ENCODE assay signal across 1 cellular context in the genomic region with DNA sequence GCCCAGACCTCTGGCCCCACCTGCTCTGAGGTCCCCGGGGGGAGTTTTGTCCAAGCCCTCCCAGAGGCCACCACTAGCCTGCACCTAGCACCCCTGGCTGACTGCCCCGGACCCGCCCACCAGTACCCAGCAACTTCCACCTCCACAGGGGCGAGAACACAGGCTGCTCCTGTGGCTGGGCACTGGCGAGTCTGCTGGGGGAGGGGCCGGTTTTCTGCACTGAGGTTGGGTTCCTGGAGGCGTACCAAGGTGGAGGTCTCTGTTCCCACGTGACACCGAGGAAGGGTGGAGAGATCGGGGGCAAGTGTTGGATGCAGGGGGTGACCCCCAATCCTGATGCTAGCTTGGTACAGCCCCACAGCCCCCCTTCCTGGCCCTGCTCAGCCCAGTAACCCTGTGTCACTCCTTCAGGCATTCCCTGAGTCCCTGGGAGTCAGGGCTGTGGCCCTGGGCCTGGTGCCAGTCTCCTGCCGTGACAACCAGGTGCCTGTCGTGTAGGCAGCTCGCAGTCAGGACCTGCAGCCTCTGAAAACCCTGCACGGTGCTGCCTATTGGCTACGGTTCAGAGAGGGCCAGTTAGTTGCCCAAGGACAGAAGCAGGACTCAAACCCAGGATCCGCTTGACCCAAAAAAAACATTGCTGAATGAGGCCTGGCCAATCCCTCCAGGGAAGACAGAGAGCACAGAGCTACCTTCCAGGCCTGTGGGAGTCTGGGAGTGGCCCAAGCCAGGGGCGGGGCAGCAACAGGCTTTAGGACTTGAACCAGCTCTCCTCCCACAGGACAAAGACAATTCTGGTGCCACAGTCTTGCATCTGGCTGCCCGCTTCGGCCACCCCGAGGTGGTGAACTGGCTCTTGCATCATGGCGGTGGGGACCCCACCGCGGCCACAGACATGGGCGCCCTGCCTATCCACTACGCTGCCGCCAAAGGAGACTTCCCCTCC.
TF ChIP-seq lines count a peak whose summit lies in the region.

No MANE protein-coding gene starts in this region.

TF ChIP-seq in HEK293, 187 proteins besides CTCF, POLR2A, EP300 and RAD21 (continued from another document):
- TF ChIP-seq, protein P1, sequence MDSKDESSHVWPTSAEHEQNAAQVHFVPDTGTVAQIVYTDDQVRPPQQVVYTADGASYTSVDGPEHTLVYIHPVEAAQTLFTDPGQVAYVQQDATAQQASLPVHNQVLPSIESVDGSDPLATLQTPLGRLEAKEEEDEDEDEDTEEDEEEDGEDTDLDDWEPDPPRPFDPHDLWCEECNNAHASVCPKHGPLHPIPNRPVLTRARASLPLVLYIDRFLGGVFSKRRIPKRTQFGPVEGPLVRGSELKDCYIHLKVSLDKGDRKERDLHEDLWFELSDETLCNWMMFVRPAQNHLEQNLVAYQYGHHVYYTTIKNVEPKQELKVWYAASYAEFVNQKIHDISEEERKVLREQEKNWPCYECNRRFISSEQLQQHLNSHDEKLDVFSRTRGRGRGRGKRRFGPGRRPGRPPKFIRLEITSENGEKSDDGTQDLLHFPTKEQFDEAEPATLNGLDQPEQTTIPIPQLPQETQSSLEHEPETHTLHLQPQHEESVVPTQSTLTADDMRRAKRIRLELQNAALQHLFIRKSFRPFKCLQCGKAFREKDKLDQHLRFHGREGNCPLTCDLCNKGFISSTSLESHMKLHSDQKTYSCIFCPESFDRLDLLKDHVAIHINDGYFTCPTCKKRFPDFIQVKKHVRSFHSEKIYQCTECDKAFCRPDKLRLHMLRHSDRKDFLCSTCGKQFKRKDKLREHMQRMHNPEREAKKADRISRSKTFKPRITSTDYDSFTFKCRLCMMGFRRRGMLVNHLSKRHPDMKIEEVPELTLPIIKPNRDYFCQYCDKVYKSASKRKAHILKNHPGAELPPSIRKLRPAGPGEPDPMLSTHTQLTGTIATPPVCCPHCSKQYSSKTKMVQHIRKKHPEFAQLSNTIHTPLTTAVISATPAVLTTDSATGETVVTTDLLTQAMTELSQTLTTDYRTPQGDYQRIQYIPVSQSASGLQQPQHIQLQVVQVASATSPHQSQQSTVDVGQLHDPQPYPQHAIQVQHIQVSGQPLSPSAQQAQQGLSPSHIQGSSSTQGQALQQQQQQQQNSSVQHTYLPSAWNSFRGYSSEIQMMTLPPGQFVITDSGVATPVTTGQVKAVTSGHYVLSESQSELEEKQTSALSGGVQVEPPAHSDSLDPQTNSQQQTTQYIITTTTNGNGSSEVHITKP (tag by site-specific recombination; IDR thresholded peaks at IDR 0.05) = peak; percentile 100
- TF ChIP-seq KLF1 (tag by site-specific recombination; IDR thresholded peaks at IDR 0.05) = peak; percentile 24
- TF ChIP-seq, protein P2, sequence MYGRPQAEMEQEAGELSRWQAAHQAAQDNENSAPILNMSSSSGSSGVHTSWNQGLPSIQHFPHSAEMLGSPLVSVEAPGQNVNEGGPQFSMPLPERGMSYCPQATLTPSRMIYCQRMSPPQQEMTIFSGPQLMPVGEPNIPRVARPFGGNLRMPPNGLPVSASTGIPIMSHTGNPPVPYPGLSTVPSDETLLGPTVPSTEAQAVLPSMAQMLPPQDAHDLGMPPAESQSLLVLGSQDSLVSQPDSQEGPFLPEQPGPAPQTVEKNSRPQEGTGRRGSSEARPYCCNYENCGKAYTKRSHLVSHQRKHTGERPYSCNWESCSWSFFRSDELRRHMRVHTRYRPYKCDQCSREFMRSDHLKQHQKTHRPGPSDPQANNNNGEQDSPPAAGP (tag by site-specific recombination; IDR thresholded peaks at IDR 0.05) = peak; percentile 91
- no peak for TF ChIP-seq ZNF561 (tag by site-specific recombination; IDR thresholded peaks at IDR 0.05; ENCODE audit: borderline replicate concordance)
- TF ChIP-seq ZNF664 (tag by site-specific recombination; IDR thresholded peaks at IDR 0.05) = no peak
- no peak for TF ChIP-seq ZNF571 (tag by site-specific recombination; IDR thresholded peaks at IDR 0.05)
- TF ChIP-seq, protein P3, sequence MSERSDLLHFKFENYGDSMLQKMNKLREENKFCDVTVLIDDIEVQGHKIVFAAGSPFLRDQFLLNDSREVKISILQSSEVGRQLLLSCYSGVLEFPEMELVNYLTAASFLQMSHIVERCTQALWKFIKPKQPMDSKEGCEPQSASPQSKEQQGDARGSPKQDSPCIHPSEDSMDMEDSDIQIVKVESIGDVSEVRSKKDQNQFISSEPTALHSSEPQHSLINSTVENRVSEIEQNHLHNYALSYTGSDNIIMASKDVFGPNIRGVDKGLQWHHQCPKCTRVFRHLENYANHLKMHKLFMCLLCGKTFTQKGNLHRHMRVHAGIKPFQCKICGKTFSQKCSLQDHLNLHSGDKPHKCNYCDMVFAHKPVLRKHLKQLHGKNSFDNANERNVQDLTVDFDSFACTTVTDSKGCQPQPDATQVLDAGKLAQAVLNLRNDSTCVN (tag by site-specific recombination; optimal IDR thresholded peaks at IDR 0.05) = no peak
- no peak for TF ChIP-seq ZNF23 (tag by site-specific recombination; IDR thresholded peaks at IDR 0.05; ENCODE audit: borderline replicate concordance)
- peak; percentile 58; the same call in 1 of the 2 replicates for TF ChIP-seq EGR2 (tag by site-specific recombination; IDR thresholded peaks at IDR 0.05; ENCODE audit: low read depth)
- TF ChIP-seq SALL2 (tag by site-specific recombination; IDR thresholded peaks at IDR 0.05; ENCODE audit: borderline replicate concordance) = no peak
- peak; percentile 60; the same call in 1 of the 2 replicates for TF ChIP-seq ZBTB8A (tag by site-specific recombination; IDR thresholded peaks at IDR 0.05)
- no peak for TF ChIP-seq ZBTB7A (tag by site-specific recombination; IDR thresholded peaks at IDR 0.05; ENCODE audit: low read depth)
- peak; percentile 70 for TF ChIP-seq ZBTB17 (tag by site-specific recombination; IDR thresholded peaks at IDR 0.05)
- no peak for TF ChIP-seq ZNF423 (tag by site-specific recombination; IDR thresholded peaks at IDR 0.05)
- TF ChIP-seq ZNF202 (tag by site-specific recombination; IDR thresholded peaks at IDR 0.05; ENCODE audit: borderline replicate concordance) = no peak
- peak; percentile 78 for TF ChIP-seq SCRT2 (tag by site-specific recombination; IDR thresholded peaks at IDR 0.05)
- TF ChIP-seq ZNF354C (tag by site-specific recombination; IDR thresholded peaks at IDR 0.05; ENCODE audit: borderline replicate concordance, low read depth) = no peak
- peak; percentile 85 for TF ChIP-seq ZFHX2 (tag by site-specific recombination; conservative IDR thresholded peaks at IDR 0.05)
- TF ChIP-seq ZNF792 (tag by site-specific recombination; IDR thresholded peaks at IDR 0.05) = no peak
- peak; percentile 92 for TF ChIP-seq ZBTB48 (tag by site-specific recombination; IDR thresholded peaks at IDR 0.05)
- 0 out of 2 replicates have a peak, but pooled peaks have one; percentile 31 for TF ChIP-seq ZFP69B (tag by site-specific recombination; IDR thresholded peaks at IDR 0.05)
- no peak for TF ChIP-seq FEZF1 (tag by site-specific recombination; IDR thresholded peaks at IDR 0.05)
- no peak for TF ChIP-seq ZNF521 (tag by site-specific recombination; IDR thresholded peaks at IDR 0.05)
- TF ChIP-seq ZNF37A (tag by site-specific recombination; IDR thresholded peaks at IDR 0.05) = no peak
- no peak for TF ChIP-seq IKZF3 (tag by site-specific recombination; IDR thresholded peaks at IDR 0.05)
- TF ChIP-seq, protein P4, sequence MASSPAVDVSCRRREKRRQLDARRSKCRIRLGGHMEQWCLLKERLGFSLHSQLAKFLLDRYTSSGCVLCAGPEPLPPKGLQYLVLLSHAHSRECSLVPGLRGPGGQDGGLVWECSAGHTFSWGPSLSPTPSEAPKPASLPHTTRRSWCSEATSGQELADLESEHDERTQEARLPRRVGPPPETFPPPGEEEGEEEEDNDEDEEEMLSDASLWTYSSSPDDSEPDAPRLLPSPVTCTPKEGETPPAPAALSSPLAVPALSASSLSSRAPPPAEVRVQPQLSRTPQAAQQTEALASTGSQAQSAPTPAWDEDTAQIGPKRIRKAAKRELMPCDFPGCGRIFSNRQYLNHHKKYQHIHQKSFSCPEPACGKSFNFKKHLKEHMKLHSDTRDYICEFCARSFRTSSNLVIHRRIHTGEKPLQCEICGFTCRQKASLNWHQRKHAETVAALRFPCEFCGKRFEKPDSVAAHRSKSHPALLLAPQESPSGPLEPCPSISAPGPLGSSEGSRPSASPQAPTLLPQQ (tag by site-specific recombination; IDR thresholded peaks at IDR 0.05) = no peak
- no peak for TF ChIP-seq ZNF248 (tag by site-specific recombination; IDR thresholded peaks at IDR 0.05)
- TF ChIP-seq GLIS2 (tag by site-specific recombination; IDR thresholded peaks at IDR 0.05) = peak; percentile 70
- TF ChIP-seq ZIC2 (tag by site-specific recombination; IDR thresholded peaks at IDR 0.05) = peak; percentile 77
- no peak for TF ChIP-seq RBAK (tag by site-specific recombination; IDR thresholded peaks at IDR 0.05)
- no peak for TF ChIP-seq ZNF311 (tag by site-specific recombination; IDR thresholded peaks at IDR 0.05; ENCODE audit: borderline replicate concordance)
- peak; percentile 53 for TF ChIP-seq ZNF335 (tag by site-specific recombination; conservative IDR thresholded peaks at IDR 0.05)
- peak; percentile 83 for TF ChIP-seq GLIS1 (tag by site-specific recombination; IDR thresholded peaks at IDR 0.05)
- no peak for TF ChIP-seq ZNF239 (tag by site-specific recombination; IDR thresholded peaks at IDR 0.05)
- TF ChIP-seq, protein P5, sequence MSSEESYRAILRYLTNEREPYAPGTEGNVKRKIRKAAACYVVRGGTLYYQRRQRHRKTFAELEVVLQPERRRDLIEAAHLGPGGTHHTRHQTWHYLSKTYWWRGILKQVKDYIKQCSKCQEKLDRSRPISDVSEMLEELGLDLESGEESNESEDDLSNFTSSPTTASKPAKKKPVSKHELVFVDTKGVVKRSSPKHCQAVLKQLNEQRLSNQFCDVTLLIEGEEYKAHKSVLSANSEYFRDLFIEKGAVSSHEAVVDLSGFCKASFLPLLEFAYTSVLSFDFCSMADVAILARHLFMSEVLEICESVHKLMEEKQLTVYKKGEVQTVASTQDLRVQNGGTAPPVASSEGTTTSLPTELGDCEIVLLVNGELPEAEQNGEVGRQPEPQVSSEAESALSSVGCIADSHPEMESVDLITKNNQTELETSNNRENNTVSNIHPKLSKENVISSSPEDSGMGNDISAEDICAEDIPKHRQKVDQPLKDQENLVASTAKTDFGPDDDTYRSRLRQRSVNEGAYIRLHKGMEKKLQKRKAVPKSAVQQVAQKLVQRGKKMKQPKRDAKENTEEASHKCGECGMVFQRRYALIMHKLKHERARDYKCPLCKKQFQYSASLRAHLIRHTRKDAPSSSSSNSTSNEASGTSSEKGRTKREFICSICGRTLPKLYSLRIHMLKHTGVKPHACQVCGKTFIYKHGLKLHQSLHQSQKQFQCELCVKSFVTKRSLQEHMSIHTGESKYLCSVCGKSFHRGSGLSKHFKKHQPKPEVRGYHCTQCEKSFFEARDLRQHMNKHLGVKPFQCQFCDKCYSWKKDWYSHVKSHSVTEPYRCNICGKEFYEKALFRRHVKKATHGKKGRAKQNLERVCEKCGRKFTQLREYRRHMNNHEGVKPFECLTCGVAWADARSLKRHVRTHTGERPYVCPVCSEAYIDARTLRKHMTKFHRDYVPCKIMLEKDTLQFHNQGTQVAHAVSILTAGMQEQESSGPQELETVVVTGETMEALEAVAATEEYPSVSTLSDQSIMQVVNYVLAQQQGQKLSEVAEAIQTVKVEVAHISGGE (tag by site-specific recombination; conservative IDR thresholded peaks at IDR 0.05; ENCODE audit: low read depth) = no peak
